ENCODE assay signal across 22 cellular contexts in genomic region chr22:42472671-42473070, GRCh38. TPM values are rescaled to one million over a fixed set of nuclear protein-coding genes. Genes with fewer than 3 reads are reported as not detected.
DNase-seq lines count a peak whose midpoint lies in the region; ATAC-seq and TF ChIP-seq lines count a peak whose summit lies in the region.
"Had no signal": no experiment of that assay in that cellular context is flagged by ENCODE, and none has a peak within 500 bp of the region (broad histone marks: within the 10 kb centered on the region; RNA-seq: fewer than 3 reads in every experiment).

No MANE protein-coding gene starts in this region.

- H2BK12ac ChIP-seq in trophoblast cell (ENCODE audit: low read length): no peak overlapping the region

- no peak overlapping the region for H3K14ac ChIP-seq in trophoblast cell (ENCODE audit: low read length)

- no peak overlapping the region for H4K8ac ChIP-seq in trophoblast cell (ENCODE audit: low read depth, low read length)

- H3K4me3 ChIP-seq in BLaER1: no peak overlapping the region
- no peak overlapping the region for H3K4me3 ChIP-seq in sigmoid colon
- no peak overlapping the region for H3K4me3 ChIP-seq in trophoblast cell (ENCODE audit: low read depth, low read length)
- H3K4me3 ChIP-seq: A549, GM12878, GM23248 had no signal

- no peak overlapping the region for H3K4me3 Mint-ChIP-seq in activated T-helper 17 cell treated with anti-CD3 and anti-CD28 coated beads, Interleukin-2, amount 50 U/mL, for 72 hours
- H3K4me3 Mint-ChIP-seq in nephron progenitor cell: no peak overlapping the region
- H3K4me3 Mint-ChIP-seq: CD8-positive, alpha-beta memory T cell; HFFc6; IgD-negative memory B cell had no signal

- H3K4ac ChIP-seq in trophoblast cell (ENCODE audit: low read depth, low read length): no peak overlapping the region

- ATAC-seq in activated T-helper 17 cell treated with anti-CD3 and anti-CD28 coated beads, Interleukin-2, amount 50 U/mL, for 72 hours (replicated peaks): no peak
- no peak for ATAC-seq in HG03520 (IDR thresholded peaks at IDR 0.05; ENCODE audit: unreplicated experiment)

- no peaks in the 10 kb centered on the region for H3K4me1 Mint-ChIP-seq in activated T-helper 17 cell treated with anti-CD3 and anti-CD28 coated beads, Interleukin-2, amount 50 U/mL, for 72 hours
- H3K4me1 Mint-ChIP-seq in nephron progenitor cell: peaks cover 16% of the 10 kb centered on the region
- H3K4me1 Mint-ChIP-seq: CD8-positive, alpha-beta memory T cell had no signal

- H3K36me3 ChIP-seq in BLaER1 (no peaks in the 10 kb centered on the region), sigmoid colon (no peaks in the 10 kb centered on the region), trophoblast cell (ENCODE audit: control insufficient read depth in 1 of 2, insufficient read depth in 2 of 2, low read length in 2 of 2) (no peaks in the 10 kb centered on the region)

- H3K9me3 Mint-ChIP-seq in activated T-helper 17 cell treated with anti-CD3 and anti-CD28 coated beads, Interleukin-2, amount 50 U/mL, for 72 hours: no peaks in the 10 kb centered on the region
- no peaks in the 10 kb centered on the region for H3K9me3 Mint-ChIP-seq in nephron progenitor cell
- H3K9me3 Mint-ChIP-seq: CD8-positive, alpha-beta memory T cell; HFFc6; IgD-negative memory B cell had no signal

- intact Hi-C loops in sigmoid colon (cut with DNase I): no loop called here

- no peak overlapping the region for H2AFZ ChIP-seq in trophoblast cell (ENCODE audit: insufficient read depth, low read length, poor library complexity)
- H2AFZ ChIP-seq: GM23248 had no signal

- H3K18ac ChIP-seq in trophoblast cell (ENCODE audit: low read length): no peak overlapping the region

- peak overlapping the region; percentile 8 for H3K27ac Mint-ChIP-seq in activated T-helper 17 cell treated with anti-CD3 and anti-CD28 coated beads, Interleukin-2, amount 50 U/mL, for 72 hours
- peak overlapping the region; percentile 5 for H3K27ac Mint-ChIP-seq in nephron progenitor cell
- H3K27ac Mint-ChIP-seq: CD8-positive, alpha-beta memory T cell; HFFc6; IgD-negative memory B cell had no signal

- no peak overlapping the region for H4K91ac ChIP-seq in trophoblast cell (ENCODE audit: low read depth, low read length)

- no peak for TF ChIP-seq EP300 in sigmoid colon (IDR thresholded peaks at IDR 0.05)

- H3K27ac ChIP-seq in BLaER1 (peak overlapping the region; percentile 7; the same call in 1 of the 2 replicates), sigmoid colon (no peak overlapping the region), trophoblast cell (ENCODE audit: low read depth, low read length) (no peak overlapping the region)
- H3K27ac ChIP-seq: 22Rv1, A549, GM23248 had no signal

- H2BK120ac ChIP-seq in trophoblast cell (ENCODE audit: insufficient read depth, low read length, poor library complexity): no peak overlapping the region

- no peaks in the 10 kb centered on the region for H3K9me3 ChIP-seq in BLaER1
- no peaks in the 10 kb centered on the region for H3K9me3 ChIP-seq in sigmoid colon
- peaks cover 3% of the 10 kb centered on the region for H3K9me3 ChIP-seq in trophoblast cell (ENCODE audit: insufficient read depth, low read depth, low read length)
- H3K9me3 ChIP-seq: A549 had no signal

- no peak overlapping the region for H3K23ac ChIP-seq in trophoblast cell (ENCODE audit: low read length)

- H3K4me1 ChIP-seq in BLaER1: peaks cover 18% of the 10 kb centered on the region
- no peaks in the 10 kb centered on the region for H3K4me1 ChIP-seq in sigmoid colon
- no peaks in the 10 kb centered on the region for H3K4me1 ChIP-seq in trophoblast cell (ENCODE audit: control insufficient read depth in 1 of 2, insufficient read depth in 2 of 2, low read length in 2 of 2)

- no peak overlapping the region for H4K12ac ChIP-seq in trophoblast cell (ENCODE audit: low read depth, low read length)

- H3K4me2 ChIP-seq in BLaER1 (peak overlapping the region; percentile 48), trophoblast cell (ENCODE audit: low read length) (no peak overlapping the region)
- H3K4me2 ChIP-seq: A549 had no signal

- peaks cover 4% of the 10 kb centered on the region for H3K27me3 Mint-ChIP-seq in activated T-helper 17 cell treated with anti-CD3 and anti-CD28 coated beads, Interleukin-2, amount 50 U/mL, for 72 hours
- peaks cover 42% of the 10 kb centered on the region for H3K27me3 Mint-ChIP-seq in nephron progenitor cell (ENCODE audit: low read depth, poor library complexity)
- H3K27me3 Mint-ChIP-seq: IgD-negative memory B cell had no signal

- no peaks in the 10 kb centered on the region for H3K79me1 ChIP-seq in trophoblast cell (ENCODE audit: low read length)

- H3K9ac ChIP-seq in BLaER1 (no peak overlapping the region), trophoblast cell (ENCODE audit: low read length) (no peak overlapping the region)
- H3K9ac ChIP-seq: GM23248 had no signal

- no peaks in the 10 kb centered on the region for H3K27me3 ChIP-seq in BLaER1
- H3K27me3 ChIP-seq in sigmoid colon: no peaks in the 10 kb centered on the region
- no peaks in the 10 kb centered on the region for H3K27me3 ChIP-seq in trophoblast cell (ENCODE audit: insufficient read depth, low read length)

- no peak for TF ChIP-seq POLR2A in sigmoid colon (IDR thresholded peaks at IDR 0.05)

- no peak overlapping the region for H2AK5ac ChIP-seq in trophoblast cell (ENCODE audit: low read length)

- no peak for TF ChIP-seq CTCF in nephron progenitor cell (IDR thresholded peaks at IDR 0.05)
- TF ChIP-seq CTCF in sigmoid colon (IDR thresholded peaks at IDR 0.05): no peak

- H3K36me3 Mint-ChIP-seq in activated T-helper 17 cell treated with anti-CD3 and anti-CD28 coated beads, Interleukin-2, amount 50 U/mL, for 72 hours (ENCODE audit: low read depth): no peaks in the 10 kb centered on the region
- no peaks in the 10 kb centered on the region for H3K36me3 Mint-ChIP-seq in nephron progenitor cell (ENCODE audit: low read depth)
- H3K36me3 Mint-ChIP-seq: CD8-positive, alpha-beta memory T cell had no signal

- no peaks in the 10 kb centered on the region for H4K20me1 ChIP-seq in BLaER1

- H3K79me2 ChIP-seq in trophoblast cell (ENCODE audit: control insufficient read depth, insufficient read depth, low read length, poor library complexity): no peaks in the 10 kb centered on the region

- DNase-seq in nephron progenitor cell: no peak
- peak; percentile 38 for DNase-seq in sigmoid colon
- DNase-seq in SIG-M5 treated with dmso at 0.1 percent for 504 hours (lab: John Stamatoyannopoulos, UW; ENCODE audit: unreplicated experiment): no peak
- DNase-seq in trophoblast cell: no peak
- no peak for DNase-seq in NCI-H128 (lab: John Stamatoyannopoulos, UW; ENCODE audit: unreplicated experiment)
- DNase-seq: AML-193; CD8-positive, alpha-beta memory T cell; COR-L47; DMS 273 treated with DMSO at 0.1 percent for 48 hours; DMS53; DND-41; EL; GM23248; H7; HFFc6 had no signal

- no peak overlapping the region for H2BK5ac ChIP-seq in trophoblast cell (ENCODE audit: low read depth, low read length, poor library complexity)

- WGBS in sigmoid colon, 2 donors: 84 to 92% methylated on average over 8 of the region's 8 CpGs
- WGBS in trophoblast cell (ENCODE audit: extremely low coverage, insufficient coverage, insufficient read length): no CpG with 5 or more reads among the region's 8 CpGs

RNA-seq across cellular contexts. Expression of gene NFAM1, which starts 40.5 kb away (rescaled TPM):
- under 1 TPM; 0.15 to 0.40 TPM for total RNA-seq in activated T-helper 17 cell treated with anti-CD3 and anti-CD28 coated beads, Interleukin-2, amount 50 U/mL, for 72 hours
- 1 to 10 TPM; 1.8 to 2.5 (median 2.3) TPM for total RNA-seq in sigmoid colon
- polyA plus RNA-seq in sigmoid colon: 1 to 10 TPM; 1.2 to 3.1 (median 2.3) TPM
- 0.08 and 0.11 TPM in 2 replicates for polyA plus RNA-seq in trophoblast cell (2013)
- total RNA-seq: GM23248, HFFc6 had no signal
- polyA plus RNA-seq: A549; CD8-positive, alpha-beta memory T cell; GM23248 had no signal

RNA-seq across cellular contexts. Expression of gene RRP7A, which starts 46.9 kb away (rescaled TPM):
- 10 to 100 TPM; 37.6 to 83.4 TPM for total RNA-seq in activated T-helper 17 cell treated with anti-CD3 and anti-CD28 coated beads, Interleukin-2, amount 50 U/mL, for 72 hours
- total RNA-seq in sigmoid colon: 10 to 100 TPM; 16.3 to 20.0 (median 18.4) TPM
- polyA plus RNA-seq in sigmoid colon: 10 to 100 TPM in 2 of 3 donors, 1 to 10 TPM in 1; 6.6 to 39.9 (median 19.7) TPM
- polyA plus RNA-seq in trophoblast cell (2013): 25.8 TPM in 2 replicates
